ENCODE assay signal across 18 cellular contexts in the genomic region with DNA sequence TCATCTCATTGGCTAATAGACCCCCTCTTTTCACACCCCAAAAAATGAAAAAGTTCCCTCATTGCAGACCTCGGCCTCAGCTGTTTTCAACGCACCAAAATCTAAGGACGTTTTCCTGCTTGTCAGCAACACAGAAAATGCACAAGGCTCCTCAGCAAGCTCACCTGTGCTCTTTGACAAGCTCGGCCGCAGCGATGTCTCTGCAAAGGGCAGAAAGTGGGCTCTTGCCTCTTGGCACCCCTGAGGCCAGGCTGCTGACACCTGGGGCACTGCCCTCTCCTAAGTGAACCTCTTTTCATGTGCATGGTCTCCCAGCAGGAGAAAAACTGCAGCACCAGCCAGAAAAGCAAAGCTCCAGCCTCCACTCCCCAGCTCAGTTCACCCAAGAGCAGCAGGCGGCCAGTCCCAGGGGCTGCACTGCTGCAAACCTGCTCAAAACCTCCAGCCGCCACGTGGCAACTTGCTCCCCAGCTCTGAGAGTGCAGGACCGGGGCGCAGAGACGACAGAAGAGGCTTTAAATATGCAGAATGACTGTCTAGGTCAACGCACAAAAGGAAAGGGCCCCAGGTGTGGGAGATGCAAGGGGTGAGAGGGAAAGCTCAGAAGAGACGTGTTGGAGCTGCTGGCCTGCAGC.
DNase-seq lines count a peak whose midpoint lies in the region; ATAC-seq, FAIRE-seq and TF ChIP-seq lines count a peak whose summit lies in the region.
"Had no signal": no experiment of that assay in that cellular context is flagged by ENCODE, and none has a peak within 500 bp of the region (broad histone marks: within the 10 kb centered on the region; RNA-seq: fewer than 3 reads in every experiment).

No MANE protein-coding gene starts in this region.

- no peak overlapping the region for H3K27ac ChIP-seq in heart right ventricle
- H3K27ac ChIP-seq in kidney (ENCODE audit: low read depth in 2 of 2, low read length in 2 of 2) = no peak overlapping the region
- no peak overlapping the region for H3K27ac ChIP-seq in spleen
- H3K27ac ChIP-seq in CD8-positive, alpha-beta T cell (ENCODE audit: low read depth, low read length) = no peak overlapping the region
- no peak overlapping the region for H3K27ac ChIP-seq in ascending aorta
- H3K27ac ChIP-seq: 22Rv1 had no signal

- CTCF ChIA-PET in WTC11 (lab: Charles Lee) = interaction anchor here (1.3 kb wide), 1 partner anchor 162 kb away, joined by 8 read pairs; no protein-coding TSS in a partner anchor
- CTCF ChIA-PET in CD8-positive, alpha-beta T cell (lab: Charles Lee) = interaction anchor here (0.7 to 1.0 kb wide), 2 partner anchors 8 to 26 kb away, joined by 3 read pairs; no protein-coding TSS in a partner anchor

- no peak overlapping the region for H3K4me3 Mint-ChIP-seq in WTC11
- H3K4me3 Mint-ChIP-seq in CD8-positive, alpha-beta T cell = no peak overlapping the region
- H3K4me3 Mint-ChIP-seq: CD4-positive, alpha-beta memory T cell had no signal

- FAIRE-seq in kidney (lab: Jason Lieb, UNC) = no peak
- FAIRE-seq: D721Med, G401.6, GM12891 had no signal

- no peaks in the 10 kb centered on the region for H3K9me3 Mint-ChIP-seq in WTC11
- no peaks in the 10 kb centered on the region for H3K9me3 Mint-ChIP-seq in CD8-positive, alpha-beta T cell

- intact Hi-C loops in Right ventricle myocardium inferior (cut with DNase I) = no loop called here
- intact Hi-C loops in heart right ventricle (cut with DNase I) = no loop called here
- intact Hi-C loops in kidney (cut with DNase I) = no loop called here
- intact Hi-C loops in spleen (cut with DNase I; ENCODE audit: low total_unique reads) = no loop called here
- intact Hi-C loops in CD8-positive, alpha-beta T cell (cut with DNase I, micrococcal nuclease) = no loop called here
- intact Hi-C loops in ascending aorta (cut with DNase I) = no loop called here

- no peak overlapping the region for H3K9ac ChIP-seq in kidney (ENCODE audit: low read length in 2 of 2)

- no peak overlapping the region for H3K4me3 ChIP-seq in heart right ventricle
- H3K4me3 ChIP-seq in kidney (ENCODE audit: low read length in 2 of 2) = no peak overlapping the region
- H3K4me3 ChIP-seq in spleen = no peak overlapping the region
- no peak overlapping the region for H3K4me3 ChIP-seq in CD8-positive, alpha-beta T cell (ENCODE audit: low read depth, low read length)
- no peak overlapping the region for H3K4me3 ChIP-seq in ascending aorta

- no peak for TF ChIP-seq CTCF in heart right ventricle (IDR thresholded peaks at IDR 0.05)
- no peak for TF ChIP-seq CTCF in WTC11 (IDR thresholded peaks at IDR 0.05)
- TF ChIP-seq CTCF in kidney (IDR thresholded peaks at IDR 0.05; ENCODE audit: borderline replicate concordance, extremely low read depth, insufficient read depth) = no peak
- no peak for TF ChIP-seq CTCF in spleen (IDR thresholded peaks at IDR 0.05 in 8 of 11, conservative IDR thresholded peaks at IDR 0.05 in 3 of 11)
- no peak for TF ChIP-seq CTCF in CD8-positive, alpha-beta T cell (IDR thresholded peaks at IDR 0.05)
- TF ChIP-seq CTCF in ascending aorta (IDR thresholded peaks at IDR 0.05) = no peak

- peaks cover 23% of the 10 kb centered on the region; the same call in 1 of the 2 replicates for H3K36me3 Mint-ChIP-seq in WTC11
- peaks cover 26% of the 10 kb centered on the region for H3K36me3 Mint-ChIP-seq in CD8-positive, alpha-beta T cell

- POLR2A ChIA-PET in WTC11 (lab: Charles Lee) = no interaction called here
- POLR2A ChIA-PET in CD8-positive, alpha-beta T cell (lab: Charles Lee) = interaction anchor here (0.9 kb wide), 1 partner anchor 8 kb away, joined by 3 read pairs; no protein-coding TSS in a partner anchor

- H3K27me3 ChIP-seq in heart right ventricle (no peaks in the 10 kb centered on the region), spleen (replicated peaks in 1 of 7) (no peaks in the 10 kb centered on the region), ascending aorta (no peaks in the 10 kb centered on the region)
- H3K27me3 ChIP-seq in CD8-positive, alpha-beta T cell (ENCODE audit: insufficient read depth, low read length) = no peaks in the 10 kb centered on the region

- H3K4me1 ChIP-seq in heart right ventricle = no peaks in the 10 kb centered on the region
- H3K4me1 ChIP-seq in kidney (ENCODE audit: control insufficient read depth in 1 of 2, insufficient read depth in 1 of 2, low read depth in 1 of 2, low read length in 2 of 2) = no peaks in the 10 kb centered on the region
- H3K4me1 ChIP-seq in spleen = no peaks in the 10 kb centered on the region
- H3K4me1 ChIP-seq in CD8-positive, alpha-beta T cell (ENCODE audit: insufficient read depth, low read length) = no peaks in the 10 kb centered on the region
- no peaks in the 10 kb centered on the region for H3K4me1 ChIP-seq in ascending aorta

- no peak for TF ChIP-seq POLR2A in spleen (IDR thresholded peaks at IDR 0.05)

- H3K36me3 ChIP-seq in heart right ventricle = peaks cover 0 to 29% (median 0%) of the 10 kb centered on the region in 9 donors
- peaks cover 2 to 7% of the 10 kb centered on the region in 2 donors for H3K36me3 ChIP-seq in kidney (ENCODE audit: control insufficient read depth in 1 of 2, insufficient read depth in 2 of 2, low read length in 2 of 2)
- peaks cover 0 to 49% (median 8%) of the 10 kb centered on the region in 6 donors for H3K36me3 ChIP-seq in spleen
- H3K36me3 ChIP-seq in CD8-positive, alpha-beta T cell (ENCODE audit: insufficient read depth, low read length) = no peaks in the 10 kb centered on the region
- no peaks in the 10 kb centered on the region for H3K36me3 ChIP-seq in ascending aorta

- H3K4me1 Mint-ChIP-seq in WTC11 = 0 out of 2 replicates have a peak, but pooled peaks cover 3% of the 10 kb centered on the region
- no peaks in the 10 kb centered on the region for H3K4me1 Mint-ChIP-seq in CD8-positive, alpha-beta T cell (ENCODE audit: low read depth)

- WGBS in heart right ventricle, 2 donors = 92% methylated on average over 14 of the region's 14 CpGs
- WGBS in spleen, 5 donors = 85 to 92% (median 91%) methylated on average over 14 of the region's 14 CpGs

- no peak for ATAC-seq in Right ventricle myocardium inferior
- ATAC-seq in heart right ventricle = no peak
- ATAC-seq in WTC11 = no peak
- ATAC-seq in GM21423 (IDR thresholded peaks at IDR 0.05; ENCODE audit: unreplicated experiment) = no peak
- ATAC-seq in CD8-positive, alpha-beta T cell = no peak
- ATAC-seq: HCT116 had no signal

- DNase-seq in Right ventricle myocardium inferior (ENCODE audit: missing footprints) (peak; percentile 62), heart right ventricle (no peak), WTC11 (ENCODE audit: low spot score) (no peak), kidney (peak; percentile 45), spleen (peak; percentile 51), ascending aorta (ENCODE audit: low spot score in 2 of 2) (no peak)
- DNase-seq in CD8-positive, alpha-beta T cell = no peak
- DNase-seq: CD4-positive, alpha-beta memory T cell; COR-L47; DMS153; DMS79 treated with DMSO at 0.1 percent for 48 hours; EL had no signal

- no peaks in the 10 kb centered on the region for H3K27me3 Mint-ChIP-seq in WTC11 (ENCODE audit: low read depth)
- H3K27me3 Mint-ChIP-seq in CD8-positive, alpha-beta T cell (ENCODE audit: low read depth) = no peaks in the 10 kb centered on the region
- H3K27me3 Mint-ChIP-seq: CD4-positive, alpha-beta memory T cell had no signal

- no peaks in the 10 kb centered on the region for H3K9me3 ChIP-seq in heart right ventricle
- H3K9me3 ChIP-seq in kidney (ENCODE audit: control insufficient read depth in 1 of 2, low read length in 2 of 2) = no peaks in the 10 kb centered on the region
- no peaks in the 10 kb centered on the region for H3K9me3 ChIP-seq in spleen
- H3K9me3 ChIP-seq in CD8-positive, alpha-beta T cell (ENCODE audit: low read length) = no peaks in the 10 kb centered on the region
- H3K9me3 ChIP-seq in ascending aorta = no peaks in the 10 kb centered on the region

- peak overlapping the region; percentile 87 for H3K27ac Mint-ChIP-seq in WTC11
- no peak overlapping the region for H3K27ac Mint-ChIP-seq in CD8-positive, alpha-beta T cell

TF ChIP-seq in WTC11, 78 proteins besides CTCF, POLR2A, EP300 and RAD21 (continues in another document):
- TF ChIP-seq HMGA2 (CRISPR knock-in tag; IDR thresholded peaks at IDR 0.05) (no peak), EMX1 (CRISPR knock-in tag; IDR thresholded peaks at IDR 0.05) (no peak), TEAD4 (CRISPR knock-in tag; IDR thresholded peaks at IDR 0.05) (no peak), FOXP4 (CRISPR knock-in tag; IDR thresholded peaks at IDR 0.05) (no peak), IRF2 (CRISPR knock-in tag; IDR thresholded peaks at IDR 0.05; ENCODE audit: borderline replicate concordance, low read depth) (no peak)
- TF ChIP-seq, protein P1, sequence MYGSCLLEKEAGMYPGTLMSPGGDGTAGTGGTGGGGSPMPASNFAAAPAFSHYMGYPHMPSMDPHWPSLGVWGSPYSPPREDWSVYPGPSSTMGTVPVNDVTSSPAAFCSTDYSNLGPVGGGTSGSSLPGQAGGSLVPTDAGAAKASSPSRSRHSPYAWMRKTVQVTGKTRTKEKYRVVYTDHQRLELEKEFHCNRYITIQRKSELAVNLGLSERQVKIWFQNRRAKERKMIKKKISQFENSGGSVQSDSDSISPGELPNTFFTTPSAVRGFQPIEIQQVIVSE (CRISPR knock-in tag; IDR thresholded peaks at IDR 0.05; ENCODE audit: borderline replicate concordance) = no peak

Comparison
In these comparisons a context has a peak if more than half of its experiments do, and no peak if none do; other contexts are left out.
1. DNase-seq: peak in Right ventricle myocardium inferior (single experiment), kidney (single experiment) and spleen (single experiment); none in heart right ventricle (0 of 2), WTC11 (single experiment), CD8-positive, alpha-beta T cell (0 of 7) and ascending aorta (0 of 2).